Comparison of ENCODE assay signal across 22 cellular contexts in the genomic region with DNA sequence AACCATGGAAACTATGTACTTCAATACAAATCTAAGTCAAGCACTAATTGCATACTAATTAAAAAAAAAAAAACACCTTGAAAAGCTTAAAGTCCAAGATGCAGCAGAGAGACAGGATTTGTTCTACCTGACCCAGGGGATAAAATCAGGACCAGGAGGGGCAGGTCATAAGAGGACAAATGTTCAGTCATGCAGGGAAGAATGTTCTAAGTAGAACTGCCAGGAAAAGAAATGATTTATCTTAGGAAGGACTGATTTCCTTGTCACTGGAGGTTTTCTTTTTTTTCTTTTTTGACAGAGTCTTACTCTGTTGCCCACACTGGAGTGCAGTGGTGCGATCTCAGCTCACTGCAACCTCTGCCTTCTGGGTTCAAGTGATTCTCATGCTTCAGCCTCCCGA. TPM values are rescaled to one million over a fixed set of nuclear protein-coding genes. Genes with fewer than 3 reads are reported as not detected.
DNase-seq lines count a peak whose midpoint lies in the region; ATAC-seq, FAIRE-seq and TF ChIP-seq lines count a peak whose summit lies in the region.
"Had no signal": no experiment of that assay in that cellular context is flagged by ENCODE, and none has a peak within 500 bp of the region (broad histone marks: within the 10 kb centered on the region; RNA-seq: fewer than 3 reads in every experiment).

No MANE protein-coding gene starts in this region.

- DNase-seq in ACHN (peak; percentile 28), Caki2 (ENCODE audit: low read depth) (peak; percentile 33), K562 (ENCODE audit: extremely low read depth in 1 of 4, low spot score in 3 of 4) (no peak), Kasumi-1 (lab: John Stamatoyannopoulos, UW) (no peak), GM20000 (ENCODE audit: low spot score) (no peak)
- DNase-seq: DND-41; GM23248; NCI-H1417 treated with DMSO at 0.1 percent for 48 hours; NCI-H2029; NCI-H2171; NCI-H446; NCI-H69; NK-92 treated with Interleukin-12 subunit alpha and Interleukin-12 subunit beta, amount 100 ng/mL, for 24 hours; SHP77 had no signal

- H3K36me3 ChIP-seq in K562 (ENCODE audit: control insufficient read depth, insufficient read depth, low read length) (peaks cover 92% of the 10 kb centered on the region), parathyroid adenoma (ENCODE audit: control insufficient read depth, insufficient read depth, low read length) (no peaks in the 10 kb centered on the region)

- no peak for TF ChIP-seq POLR2A in K562 (conservative IDR thresholded peaks at IDR 0.05)

- H3K27me3 ChIP-seq in K562 (ENCODE audit: control insufficient read depth in 2 of 2, insufficient read depth in 2 of 2, low read length in 2 of 2), result no peaks in the 10 kb centered on the region
- H3K27me3 ChIP-seq in parathyroid adenoma (ENCODE audit: control insufficient read depth, insufficient read depth, low read length), result no peaks in the 10 kb centered on the region

- intact Hi-C loops in K562 (cut with micrococcal nuclease), result no loop called here

- FAIRE-seq in K562 (lab: Jason Lieb, UNC), result no peak
- FAIRE-seq: G401.6, GM12878, GM18507 had no signal

- no peak for TF ChIP-seq RAD21 in K562 (CRISPR knock-in tag; conservative IDR thresholded peaks at IDR 0.05 in 1 of 2, IDR thresholded peaks at IDR 0.05 in 1 of 2)

- H3K4me3 ChIP-seq in K562 (no peak overlapping the region), parathyroid adenoma (ENCODE audit: low read depth, low read length) (peak overlapping the region; percentile 8)
- H3K4me3 ChIP-seq: GM12878, GM23248 had no signal

- POLR2A ChIA-PET in K562 (lab: Yijun Ruan, JAX), result interaction anchor here (1.3 kb wide), 1 partner anchor 52 kb away, joined by 3 read pairs; no protein-coding TSS in a partner anchor

- no peaks in the 10 kb centered on the region for H3K79me2 ChIP-seq in K562 (ENCODE audit: control insufficient read depth, insufficient read depth, low read length)
- H3K79me2 ChIP-seq in parathyroid adenoma, result no peaks in the 10 kb centered on the region

- H4K20me1 ChIP-seq in K562 (replicated peaks; ENCODE audit: control insufficient read depth, insufficient read depth, low read length), result no peaks in the 10 kb centered on the region

- TF ChIP-seq CTCF in K562 (IDR thresholded peaks at IDR 0.05 in 2 of 3, conservative IDR thresholded peaks at IDR 0.05 in 1 of 3; ENCODE audit: insufficient read depth in 2 of 3, low read depth in 1 of 3, low read length in 3 of 3) (no peak), parathyroid adenoma (IDR thresholded peaks at IDR 0.05) (no peak), GM20000 (IDR thresholded peaks at IDR 0.05; ENCODE audit: extremely low read depth, missing control alignments) (no peak)

- in situ Hi-C loops in ACHN (cut with HindIII; ENCODE audit: low pct_ligation_motif_present, low pct_unique_long_range_greater_than_20kb, low sequenced_read_pairs), result no loop called here
- in situ Hi-C loops in Caki2 (cut with HindIII; ENCODE audit: low pct_unique_long_range_greater_than_20kb, low sequenced_read_pairs), result loop anchor here (10.0 kb wide), 1 partner anchor 71 kb away; the partner anchor contains the start of gene STAT5B
- in situ Hi-C loops in K562 (cut with MboI), result no loop called here

- ATAC-seq in K562 (no peak), HG03439 (IDR thresholded peaks at IDR 0.05; ENCODE audit: unreplicated experiment) (no peak)
- ATAC-seq: GM12878, HCT116 had no signal

- TF ChIP-seq EP300 in K562 (IDR thresholded peaks at IDR 0.05; ENCODE audit: low read length), result no peak

- H3K4me1 ChIP-seq in K562 (replicated peaks in 1 of 2; ENCODE audit: control insufficient read depth in 2 of 2, insufficient read depth in 2 of 2, low read length in 2 of 2) (peaks cover 15% of the 10 kb centered on the region in 2 experiments; a peak in 4 of 5 replicates), parathyroid adenoma (peaks cover 32% of the 10 kb centered on the region)

- H3K9ac ChIP-seq in K562 (ENCODE audit: insufficient read depth in 1 of 2, low read depth in 2 of 2, low read length in 2 of 2) (no peak overlapping the region), parathyroid adenoma (no peak overlapping the region)
- H3K9ac ChIP-seq: GM23248 had no signal

- H3K9me3 ChIP-seq in K562 (replicated peaks; ENCODE audit: control insufficient read depth, insufficient read depth, low read depth, low read length), result no peaks in the 10 kb centered on the region
- H3K9me3 ChIP-seq in parathyroid adenoma (ENCODE audit: control insufficient read depth, low read length), result no peaks in the 10 kb centered on the region

- no peaks in the 10 kb centered on the region for H3K9me1 ChIP-seq in K562 (ENCODE audit: control insufficient read depth, insufficient read depth, low read length)

- no TSS peak for BruUV-seq in K562 (replicated peaks; lab: Mats Ljungman, UMichigan)

- no peak overlapping the region for H2AFZ ChIP-seq in K562 (ENCODE audit: low read depth, low read length)
- no peak overlapping the region for H2AFZ ChIP-seq in parathyroid adenoma
- H2AFZ ChIP-seq: GM23248 had no signal

- H3K4me2 ChIP-seq in K562 (ENCODE audit: insufficient read depth, low read length) (no peak overlapping the region), parathyroid adenoma (ENCODE audit: low read length) (peak overlapping the region; percentile 31)

- CTCF ChIA-PET in K562 (lab: Yijun Ruan, JAX; ENCODE audit: low intra/inter-chr PET ratio), result no interaction called here

- 93% methylated on average over 2 of the region's 2 CpGs for WGBS in K562 (ENCODE audit: insufficient coverage, low coverage, missing lambda C conversion rate)

- H3K27ac ChIP-seq in K562 (ENCODE audit: extremely low read depth, low read depth, low read length) (no peak overlapping the region), parathyroid adenoma (peak overlapping the region; percentile 80)
- H3K27ac ChIP-seq: GM23248 had no signal

RNA-seq across cellular contexts. Expression of gene GHDC, which starts 9.1 kb away (rescaled TPM):
- total RNA-seq in Caki2 (2014; rRNA removed; shearing (Covaris generic); ENCODE audit: low replicate concordance), result 18.4 and 22.8 TPM in 2 replicates
- total RNA-seq in K562 (2011; cell fraction: chromatin; rRNA removed; ENCODE audit: low replicate concordance), result 26.6 and 66.9 TPM in 2 replicates
- 67.5 and 75.5 TPM in 2 replicates for total RNA-seq in K562 (2011; cell fraction: nucleolus; rRNA removed)
- total RNA-seq in K562 (2011; cell fraction: nucleoplasm; rRNA removed), result 39.0 and 46.6 TPM in 2 replicates
- total RNA-seq in K562 (2014; rRNA removed) (20.3 and 20.8 TPM in 2 replicates), K562 (2014; rRNA removed; fragmentation: Illumina TruSeq; extraction: Trizol) (5.0 and 5.6 TPM in 2 replicates), K562 (2015; rRNA removed; fragmentation: Illumina TruSeq; extraction: Trizol) (10.4 and 11.2 TPM in 2 replicates), K562 (2021) (21.1 and 23.2 TPM in 2 replicates)
- polyA plus RNA-seq in K562 (2011; rRNA removed) (12.0 and 12.9 TPM in 2 replicates), K562 (2014; fragmentation: Illumina TruSeq; extraction: Trizol) (7.8 and 12.4 TPM in 2 replicates), K562 (2014; fragmentation: Nextera tagmentation; extraction: Ambion mirVana) (under 1 TPM; 0.65 to 0.87 TPM), K562 (2014; rRNA removed) (20.8 and 20.9 TPM in 2 replicates)
- polyA plus RNA-seq in K562 (2011; cell fraction: cytosol; rRNA removed), result 9.1 and 31.3 TPM in 2 replicates
- 57.1 and 77.6 TPM in 2 replicates for polyA plus RNA-seq in K562 (2011; cell fraction: nucleus; rRNA removed)
- 14.5 and 28.1 TPM in 2 replicates for polyA plus RNA-seq in K562 (2012)
- polyA minus RNA-seq in K562 (2011; rRNA and poly(A)+ RNA removed), result 3.5 and 7.4 TPM in 2 replicates
- polyA minus RNA-seq in K562 (2011; cell fraction: cytosol; rRNA and poly(A)+ RNA removed), result 9.6 and 12.1 TPM in 2 replicates
- polyA minus RNA-seq in K562 (2011; cell fraction: nucleus; rRNA and poly(A)+ RNA removed), result 16.6 and 17.0 TPM in 2 replicates

RNA-seq across cellular contexts. Expression of gene HCRT, which starts 18.1 kb away (rescaled TPM):
- total RNA-seq in Caki2 (2014; rRNA removed; shearing (Covaris generic); ENCODE audit: low replicate concordance), result not detected in 2 replicates
- total RNA-seq in K562 (2011; cell fraction: chromatin; rRNA removed; ENCODE audit: low replicate concordance), result not detected in 2 replicates
- not detected in 2 replicates for total RNA-seq in K562 (2011; cell fraction: nucleolus; rRNA removed)
- not detected in 2 replicates for total RNA-seq in K562 (2011; cell fraction: nucleoplasm; rRNA removed)
- total RNA-seq in K562 (2014; rRNA removed), result not detected in 2 replicates
- total RNA-seq in K562 (2014; rRNA removed; fragmentation: Illumina TruSeq; extraction: Trizol), result not detected in 2 replicates
- total RNA-seq in K562 (2015; rRNA removed; fragmentation: Illumina TruSeq; extraction: Trizol), result not detected in 2 replicates
- total RNA-seq in K562 (2021), result not detected in 2 replicates
- not detected in 2 replicates for polyA plus RNA-seq in K562 (2011; rRNA removed)
- not detected in 2 replicates for polyA plus RNA-seq in K562 (2011; cell fraction: cytosol; rRNA removed)
- polyA plus RNA-seq in K562 (2011; cell fraction: nucleus; rRNA removed), result not detected in 2 replicates
- not detected in 2 replicates for polyA plus RNA-seq in K562 (2012)
- not detected in 2 replicates for polyA plus RNA-seq in K562 (2014; fragmentation: Illumina TruSeq; extraction: Trizol)
- not detected for polyA plus RNA-seq in K562 (2014; fragmentation: Nextera tagmentation; extraction: Ambion mirVana)
- polyA plus RNA-seq in K562 (2014; rRNA removed), result not detected in 2 replicates
- not detected in 2 replicates for polyA minus RNA-seq in K562 (2011; rRNA and poly(A)+ RNA removed)
- polyA minus RNA-seq in K562 (2011; cell fraction: cytosol; rRNA and poly(A)+ RNA removed), result not detected in 2 replicates
- polyA minus RNA-seq in K562 (2011; cell fraction: nucleus; rRNA and poly(A)+ RNA removed), result not detected in 2 replicates
- total RNA-seq: GM23248, OCI-LY7 had no signal
- polyA plus RNA-seq: BJ, GM12878, GM23248 had no signal

RNA-seq across cellular contexts. Expression of gene KCNH4, which starts 22.4 kb away (rescaled TPM):
- not detected in 2 replicates for total RNA-seq in Caki2 (2014; rRNA removed; shearing (Covaris generic); ENCODE audit: low replicate concordance)
- total RNA-seq in K562 (2011; cell fraction: chromatin; rRNA removed; ENCODE audit: low replicate concordance), result 1.0 and 3.5 TPM in 2 replicates
- total RNA-seq in K562 (2011; cell fraction: nucleolus; rRNA removed), result 2.5 TPM in 2 replicates
- 2.0 and 2.2 TPM in 2 replicates for total RNA-seq in K562 (2011; cell fraction: nucleoplasm; rRNA removed)
- total RNA-seq in K562 (2014; rRNA removed), result 0.50 and 0.98 TPM in 2 replicates
- 0.22 and 0.29 TPM in 2 replicates for total RNA-seq in K562 (2014; rRNA removed; fragmentation: Illumina TruSeq; extraction: Trizol)
- 0.36 and 0.49 TPM in 2 replicates for total RNA-seq in K562 (2015; rRNA removed; fragmentation: Illumina TruSeq; extraction: Trizol)
- total RNA-seq in K562 (2021), result 1.8 and 2.0 TPM in 2 replicates
- polyA plus RNA-seq in K562 (2011; rRNA removed), result 0.72 and 0.79 TPM in 2 replicates
- polyA plus RNA-seq in K562 (2011; cell fraction: cytosol; rRNA removed), result 0.68 and 2.6 TPM in 2 replicates
- polyA plus RNA-seq in K562 (2011; cell fraction: nucleus; rRNA removed), result 1.2 and 4.0 TPM in 2 replicates
- 0.24 and 1.0 TPM in 2 replicates for polyA plus RNA-seq in K562 (2012)
- 1.2 and 1.3 TPM in 2 replicates for polyA plus RNA-seq in K562 (2014; fragmentation: Illumina TruSeq; extraction: Trizol)
- polyA plus RNA-seq in K562 (2014; fragmentation: Nextera tagmentation; extraction: Ambion mirVana), result under 1 TPM; 0.10 to 0.14 TPM
- 1.3 and 1.7 TPM in 2 replicates for polyA plus RNA-seq in K562 (2014; rRNA removed)
- 0.45 and 1.1 TPM in 2 replicates for polyA minus RNA-seq in K562 (2011; rRNA and poly(A)+ RNA removed)
- 0.82 and 0.95 TPM in 2 replicates for polyA minus RNA-seq in K562 (2011; cell fraction: cytosol; rRNA and poly(A)+ RNA removed)
- polyA minus RNA-seq in K562 (2011; cell fraction: nucleus; rRNA and poly(A)+ RNA removed), result 0.44 and 0.94 TPM in 2 replicates
- total RNA-seq: GM23248, OCI-LY7 had no signal
- polyA plus RNA-seq: GM23248 had no signal

RNA-seq across cellular contexts. Expression of gene RAB5C, which starts 48.6 kb away (rescaled TPM):
- 122 and 165 TPM in 2 replicates for total RNA-seq in Caki2 (2014; rRNA removed; shearing (Covaris generic); ENCODE audit: low replicate concordance)
- total RNA-seq in K562 (2011; cell fraction: chromatin; rRNA removed; ENCODE audit: low replicate concordance), result 21.1 and 47.2 TPM in 2 replicates
- 33.4 and 35.0 TPM in 2 replicates for total RNA-seq in K562 (2011; cell fraction: nucleolus; rRNA removed)
- total RNA-seq in K562 (2011; cell fraction: nucleoplasm; rRNA removed), result 29.4 and 31.1 TPM in 2 replicates
- total RNA-seq in K562 (2014; rRNA removed), result 79.2 and 125 TPM in 2 replicates
- total RNA-seq in K562 (2014; rRNA removed; fragmentation: Illumina TruSeq; extraction: Trizol), result 46.5 and 55.8 TPM in 2 replicates
- 106 and 107 TPM in 2 replicates for total RNA-seq in K562 (2015; rRNA removed; fragmentation: Illumina TruSeq; extraction: Trizol)
- 108 and 117 TPM in 2 replicates for total RNA-seq in K562 (2021)
- polyA plus RNA-seq in K562 (2011; rRNA removed), result 55.9 and 77.4 TPM in 2 replicates
- polyA plus RNA-seq in K562 (2011; cell fraction: cytosol; rRNA removed), result 85.9 and 208 TPM in 2 replicates
- 34.9 and 64.9 TPM in 2 replicates for polyA plus RNA-seq in K562 (2011; cell fraction: nucleus; rRNA removed)
- polyA plus RNA-seq in K562 (2012), result 110 and 123 TPM in 2 replicates
- 165 and 166 TPM in 2 replicates for polyA plus RNA-seq in K562 (2014; fragmentation: Illumina TruSeq; extraction: Trizol)
- 1 to 10 TPM; 1.7 to 2.2 TPM for polyA plus RNA-seq in K562 (2014; fragmentation: Nextera tagmentation; extraction: Ambion mirVana)
- 118 and 122 TPM in 2 replicates for polyA plus RNA-seq in K562 (2014; rRNA removed)
- polyA minus RNA-seq in K562 (2011; rRNA and poly(A)+ RNA removed), result 20.1 and 45.6 TPM in 2 replicates
- polyA minus RNA-seq in K562 (2011; cell fraction: cytosol; rRNA and poly(A)+ RNA removed), result 30.4 and 33.9 TPM in 2 replicates
- 7.9 and 8.3 TPM in 2 replicates for polyA minus RNA-seq in K562 (2011; cell fraction: nucleus; rRNA and poly(A)+ RNA removed)

Comparison
In these comparisons a context has a peak if more than half of its experiments do, and no peak if none do; other contexts are left out.
1. DNase-seq: peak in ACHN (single experiment) and Caki2 (single experiment); none in K562 (0 of 4), Kasumi-1 (0 of 2) and GM20000 (single experiment).